17 cellular contexts compared by ENCODE assay signal in genomic region chr15:89852342-89853005, GRCh38.
"Had no signal": no experiment of that assay in that cellular context is flagged by ENCODE, and none has a peak within 500 bp of the region (broad histone marks: within the 10 kb centered on the region; RNA-seq: fewer than 3 reads in every experiment).

No MANE protein-coding gene starts in this region.

- H3K4me3 ChIP-seq: adrenal gland, lung, testis, uterus had no signal

- H3K9me3 ChIP-seq: adrenal gland, testis, uterus had no signal

- H3K27ac Mint-ChIP-seq: activated CD4-positive, alpha-beta T cell treated with anti-CD3 and anti-CD28 coated beads, Interleukin-2, amount 10 ng/mL, durations not matched to agents 7 days and 5 days; activated naive CD4-positive, alpha-beta T cell treated with anti-CD3 and anti-CD28 coated beads, Interleukin-2, amount 10 ng/mL, durations not matched to agents 7 days and 5 days; effector memory CD8-positive, alpha-beta T cell; stimulated activated naive CD8-positive, alpha-beta T cell treated with anti-CD3 and anti-CD28 coated beads, Interleukin-15, amount 100 ng/mL, for 72 hours; T-helper 1 cell treated with Interleukin-12 subunit alpha and Interleukin-12 subunit beta and Interleukin-4 antibody, amounts not matched to agents 30 μg/mL and 1 μg/mL, for 36 hours had no signal

- ATAC-seq: effector memory CD8-positive, alpha-beta T cell; natural killer cell; stimulated activated naive CD8-positive, alpha-beta T cell treated with anti-CD3 and anti-CD28 coated beads, Interleukin-15, amount 100 ng/mL, for 72 hours had no signal

- H3K27me3 ChIP-seq: adrenal gland, testis, uterus had no signal

- H3K9me3 Mint-ChIP-seq: activated CD4-positive, alpha-beta T cell treated with anti-CD3 and anti-CD28 coated beads, Interleukin-2, amount 10 ng/mL, durations not matched to agents 7 days and 5 days; activated naive CD4-positive, alpha-beta T cell treated with anti-CD3 and anti-CD28 coated beads, Interleukin-2, amount 10 ng/mL, durations not matched to agents 7 days and 5 days; effector memory CD8-positive, alpha-beta T cell; natural killer cell; stimulated activated naive CD8-positive, alpha-beta T cell treated with anti-CD3 and anti-CD28 coated beads, Interleukin-15, amount 100 ng/mL, for 72 hours; T-helper 1 cell treated with Interleukin-12 subunit alpha and Interleukin-12 subunit beta and Interleukin-4 antibody, amounts not matched to agents 30 μg/mL and 1 μg/mL, for 36 hours had no signal

- H3K4me1 ChIP-seq: testis, uterus had no signal

- H3K36me3 ChIP-seq: uterus had no signal

- H3K4me1 Mint-ChIP-seq: activated naive CD4-positive, alpha-beta T cell treated with anti-CD3 and anti-CD28 coated beads, Interleukin-2, amount 10 ng/mL, durations not matched to agents 7 days and 5 days; stimulated activated naive CD8-positive, alpha-beta T cell treated with anti-CD3 and anti-CD28 coated beads, Interleukin-15, amount 100 ng/mL, for 72 hours had no signal

- H3K27ac ChIP-seq: adrenal gland, testis, uterus had no signal

- DNase-seq: activated CD4-positive, alpha-beta T cell treated with anti-CD3 and anti-CD28 coated beads, Interleukin-2, amount 10 ng/mL, durations not matched to agents 7 days and 5 days; activated CD4-positive, CD25-positive, alpha-beta regulatory T cell; activated CD8-positive, alpha-beta memory T cell treated with anti-CD3 and anti-CD28 coated beads for 24 hours; activated naive CD4-positive, alpha-beta T cell treated with anti-CD3 and anti-CD28 coated beads, Interleukin-2, amount 10 ng/mL, durations not matched to agents 7 days and 5 days; adrenal gland; cortex of kidney; effector memory CD8-positive, alpha-beta T cell; hypothalamus; midbrain; natural killer cell; stimulated activated CD4-positive, alpha-beta T cell treated with anti-CD3 and anti-CD28 coated beads, Interleukin-15, amount 100 ng/mL, for 24 hours; stimulated activated CD4-positive, alpha-beta T cell treated with anti-CD3 and anti-CD28 coated beads, Interleukin-4, amount 100 ng/mL, for 24 hours; stimulated activated naive CD8-positive, alpha-beta T cell treated with anti-CD3 and anti-CD28 coated beads, Interleukin-15, amount 100 ng/mL, for 72 hours; testis; uterus had no signal

- H3K36me3 Mint-ChIP-seq: natural killer cell had no signal

- H3K4me3 Mint-ChIP-seq: activated CD4-positive, alpha-beta T cell treated with anti-CD3 and anti-CD28 coated beads, Interleukin-2, amount 10 ng/mL, durations not matched to agents 7 days and 5 days; activated naive CD4-positive, alpha-beta T cell treated with anti-CD3 and anti-CD28 coated beads, Interleukin-2, amount 10 ng/mL, durations not matched to agents 7 days and 5 days; effector memory CD8-positive, alpha-beta T cell; natural killer cell; stimulated activated naive CD8-positive, alpha-beta T cell treated with anti-CD3 and anti-CD28 coated beads, Interleukin-15, amount 100 ng/mL, for 72 hours; T-helper 1 cell treated with Interleukin-12 subunit alpha and Interleukin-12 subunit beta and Interleukin-4 antibody, amounts not matched to agents 30 μg/mL and 1 μg/mL, for 36 hours had no signal

- H3K27me3 Mint-ChIP-seq: activated CD4-positive, alpha-beta T cell treated with anti-CD3 and anti-CD28 coated beads, Interleukin-2, amount 10 ng/mL, durations not matched to agents 7 days and 5 days; activated naive CD4-positive, alpha-beta T cell treated with anti-CD3 and anti-CD28 coated beads, Interleukin-2, amount 10 ng/mL, durations not matched to agents 7 days and 5 days; effector memory CD8-positive, alpha-beta T cell; stimulated activated naive CD8-positive, alpha-beta T cell treated with anti-CD3 and anti-CD28 coated beads, Interleukin-15, amount 100 ng/mL, for 72 hours had no signal
